ENCODE assay signal across 9 cellular contexts in genomic region chr3:14602804-14603644, GRCh38. TPM values are rescaled to one million over a fixed set of nuclear protein-coding genes. Genes with fewer than 3 reads are reported as not detected.
DNase-seq lines count a peak whose midpoint lies in the region; ATAC-seq and TF ChIP-seq lines count a peak whose summit lies in the region.
"Had no signal": no experiment of that assay in that cellular context is flagged by ENCODE, and none has a peak within 500 bp of the region (broad histone marks: within the 10 kb centered on the region; RNA-seq: fewer than 3 reads in every experiment).

No MANE protein-coding gene starts in this region.

- no peak overlapping the region for H2BK15ac ChIP-seq in H9 (ENCODE audit: low read depth, low read length)

- no peak for ATAC-seq in T-cell (replicated peaks in 1 of 4)
- ATAC-seq in HG03354 (IDR thresholded peaks at IDR 0.05; ENCODE audit: poor library complexity, severe bottlenecking, unreplicated experiment) = no peak

- no peak overlapping the region for H3K9ac ChIP-seq in H9 (ENCODE audit: extremely low read depth, insufficient read length, low read length)
- H3K9ac ChIP-seq in iPS-18a (ENCODE audit: low read length) = no peak overlapping the region

- peaks cover 2% of the 10 kb centered on the region; the same call in 1 of the 2 replicates for H3K27me3 ChIP-seq in H9 (ENCODE audit: insufficient read depth, low read length)
- H3K27me3 ChIP-seq in iPS-18a (ENCODE audit: control insufficient read depth, insufficient read depth, low read length) = peaks cover 53% of the 10 kb centered on the region

- H3K4me1 ChIP-seq in H9 (ENCODE audit: insufficient read depth, low read length) (no peaks in the 10 kb centered on the region), iPS-18a (ENCODE audit: control insufficient read depth, low read depth, low read length) (peaks cover 6% of the 10 kb centered on the region)

- H2BK5ac ChIP-seq in H9 (ENCODE audit: insufficient read length, low read length) = no peak overlapping the region

- H3K4me3 ChIP-seq in iPS-18a (ENCODE audit: low read length) (peak overlapping the region; percentile 53), skeletal muscle cell (ENCODE audit: low read depth, low read length) (peak overlapping the region; percentile 5)

- POLR2A ChIA-PET in T-cell (lab: Charles Lee) = no interaction called here

- H3K36me3 Mint-ChIP-seq in H9 (ENCODE audit: insufficient read depth in 1 of 3, low read depth in 3 of 3) = peaks cover 0 to 2% (median 0%) of the 10 kb centered on the region in 3 experiments; a peak in 2 of 7 replicates
- no peaks in the 10 kb centered on the region for H3K36me3 Mint-ChIP-seq in T-cell

- DNase-seq in H9 (no peak), T-cell (no peak), skeletal muscle cell (ENCODE audit: low read depth) (no peak), NK-92 (lab: John Stamatoyannopoulos, UW; ENCODE audit: unreplicated experiment) (no peak), germinal center (ENCODE audit: low spot score) (no peak)
- DNase-seq: stimulated activated CD4-positive, alpha-beta T cell treated with anti-CD3 and anti-CD28 coated beads, Interleukin-1b, Interleukin-23, amount 100 ng/mL, for 48 hours had no signal

- H3K4me3 Mint-ChIP-seq in H9 (peak overlapping the region; percentile 54 to 76), T-cell (peak overlapping the region in 2 of 3 donors; percentile 1 to 10)

- 0 out of 2 replicates have a peak overlapping the region, but pooled peaks have one; percentile 63 for H3K14ac ChIP-seq in H9 (ENCODE audit: insufficient read depth, low read length)

- no peak overlapping the region for H3K56ac ChIP-seq in H9 (ENCODE audit: insufficient read length, low read depth, low read length)

- H3K4ac ChIP-seq in H9 (ENCODE audit: low read depth, low read length) = no peak overlapping the region

- H4K5ac ChIP-seq in H9 (ENCODE audit: insufficient read length, low read depth, low read length) = no peak overlapping the region

- H3K23me2 ChIP-seq in H9 (ENCODE audit: insufficient read length, low read depth, low read length, poor library complexity, severe bottlenecking) = no peaks in the 10 kb centered on the region

- no peak overlapping the region for H4K8ac ChIP-seq in H9 (replicated peaks; ENCODE audit: insufficient read length, low read depth, low read length)

- H3K36me3 ChIP-seq in iPS-18a (ENCODE audit: control insufficient read depth, low read depth, low read length) = no peaks in the 10 kb centered on the region

- H3K27me3 Mint-ChIP-seq in H9 (ENCODE audit: low read depth) (peaks cover 76% of the 10 kb centered on the region), T-cell (peaks cover 59 to 75% of the 10 kb centered on the region in 2 donors)

- no peak overlapping the region for H2BK120ac ChIP-seq in H9 (ENCODE audit: low read depth, low read length, poor library complexity, severe bottlenecking)

- H3K4me1 Mint-ChIP-seq in H9 = peaks cover 8 to 16% of the 10 kb centered on the region in 2 experiments; a peak in 3 of 4 replicates
- peaks cover 0 to 12% (median 9%) of the 10 kb centered on the region in 3 donors for H3K4me1 Mint-ChIP-seq in T-cell

- whole genome bisulfite sequencing in H9 (ENCODE audit: extremely low coverage, insufficient read length, low lambda C conversion rate) = no CpG with 5 or more reads among the region's 85 CpGs

- H3K27ac ChIP-seq in H9 (ENCODE audit: insufficient read length, low read depth, low read length) (no peak overlapping the region), iPS-18a (ENCODE audit: low read length) (no peak overlapping the region)

- H3T11ph ChIP-seq in H9 (ENCODE audit: low read length) = no peak overlapping the region

- no peaks in the 10 kb centered on the region for H3K79me2 ChIP-seq in H9 (ENCODE audit: insufficient read depth, low read length)

- H3K23ac ChIP-seq in H9 (ENCODE audit: insufficient read length, low read depth, low read length) = no peak overlapping the region

- H4K91ac ChIP-seq in H9 (ENCODE audit: insufficient read length, low read depth, low read length) = no peak overlapping the region

- peaks cover 3 to 7% of the 10 kb centered on the region in 2 experiments; a peak in 3 of 5 replicates for H3K9me3 Mint-ChIP-seq in H9
- peaks cover 5 to 15% (median 15%) of the 10 kb centered on the region in 3 donors for H3K9me3 Mint-ChIP-seq in T-cell

- H3K9me3 ChIP-seq in H9 (ENCODE audit: control insufficient read depth, low read depth, low read length) (no peaks in the 10 kb centered on the region), iPS-18a (ENCODE audit: control insufficient read depth, low read depth, low read length) (no peaks in the 10 kb centered on the region)

- no peak overlapping the region for H2BK12ac ChIP-seq in H9 (ENCODE audit: insufficient read length, low read depth, low read length)

- no peaks in the 10 kb centered on the region for H3K79me1 ChIP-seq in H9 (ENCODE audit: insufficient read depth, low read depth, low read length, poor library complexity, severe bottlenecking)

- CTCF ChIA-PET in T-cell (lab: Charles Lee) = interaction anchor here (0.6 kb wide), 2 partner anchors 318 to 396 kb away, joined by 3 read pairs; no protein-coding TSS in a partner anchor

- no peak overlapping the region for H2AK5ac ChIP-seq in H9 (ENCODE audit: insufficient read length, low read length)

- no peaks in the 10 kb centered on the region for H4K20me1 ChIP-seq in H9 (ENCODE audit: control insufficient read depth, insufficient read depth, insufficient read length)

- no peak overlapping the region for H2AFZ ChIP-seq in H9 (ENCODE audit: low read length)

- H3K27ac Mint-ChIP-seq in H9 (no peak overlapping the region; a peak in 1 of 7 replicates), T-cell (no peak overlapping the region)
- H3K27ac Mint-ChIP-seq: IgD-negative memory B cell had no signal

- H3K4me2 ChIP-seq in H9 (ENCODE audit: insufficient read depth, insufficient read length, low read length) = peak overlapping the region; percentile 15

- no peak for TF ChIP-seq CTCF in H9 (conservative IDR thresholded peaks at IDR 0.05)

- no peak overlapping the region for H3K18ac ChIP-seq in H9 (ENCODE audit: insufficient read length, low read depth, low read length)

- H2BK20ac ChIP-seq in H9 (ENCODE audit: low read depth, low read length, poor library complexity, severe bottlenecking) = no peak overlapping the region

RNA-seq across cellular contexts. Expression of gene CCDC174, which starts 48.5 kb away (rescaled TPM):
- total RNA-seq in H9 (2021) (11.5 and 15.2 TPM in 2 replicates), T-cell (10 to 100 TPM; 36.1 to 48.9 (median 40.6) TPM)
